In genomic region chr18:67513285-67513684, GRCh38 we compare ENCODE assay signal across 1 cellular context.
TF ChIP-seq lines count a peak whose summit lies in the region.

No MANE protein-coding gene starts in this region.

TF ChIP-seq in endothelial cell of umbilical vein, 7 proteins besides CTCF, POLR2A, EP300 and RAD21:
- TF ChIP-seq JUN (IDR thresholded peaks at IDR 0.05; ENCODE audit: borderline replicate concordance, insufficient read depth, insufficient read length, low read depth) (no peak), EZH2 (IDR thresholded peaks at IDR 0.05; ENCODE audit: borderline replicate concordance, low read depth, low read length, severe bottlenecking) (no peak), POLR2AphosphoS5 (IDR thresholded peaks at IDR 0.05; ENCODE audit: insufficient read depth, low read depth, low read length) (no peak), FOS (IDR thresholded peaks at IDR 0.05; ENCODE audit: borderline replicate concordance, insufficient read depth, low read length) (no peak), MYC (IDR thresholded peaks at IDR 0.05; ENCODE audit: low read depth, low read length) (no peak), GATA2 (IDR thresholded peaks at IDR 0.05; ENCODE audit: insufficient read depth, insufficient read length, low read depth, low read length) (no peak)
- TF ChIP-seq, protein P1, sequence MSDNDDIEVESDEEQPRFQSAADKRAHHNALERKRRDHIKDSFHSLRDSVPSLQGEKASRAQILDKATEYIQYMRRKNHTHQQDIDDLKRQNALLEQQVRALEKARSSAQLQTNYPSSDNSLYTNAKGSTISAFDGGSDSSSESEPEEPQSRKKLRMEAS (IDR thresholded peaks at IDR 0.05; ENCODE audit: insufficient read depth, insufficient read length) = no peak
